ENCODE assay signal across 8 cellular contexts in genomic region chr15:57527382-57528091, GRCh38.
A peak's percentile ranks its signal among the peaks of the same experiment; 100 is the strongest.
DNase-seq lines count a peak whose midpoint lies in the region; ATAC-seq lines count a peak whose summit lies in the region.

No MANE protein-coding gene starts in this region.

- POLR2A ChIA-PET in activated CD4-positive, alpha-beta memory T cell treated with anti-CD3 and anti-CD28 coated beads for 36 hours (lab: Charles Lee) = interaction anchor here (0.9 kb wide), 1 partner anchor 186 kb away, joined by 3 read pairs; no protein-coding TSS in a partner anchor

- H3K4me1 Mint-ChIP-seq in naive B cell = peaks cover 9 to 20% (median 15%) of the 10 kb centered on the region in 3 donors
- no peaks in the 10 kb centered on the region for H3K4me1 Mint-ChIP-seq in activated CD4-positive, alpha-beta memory T cell treated with anti-CD3 and anti-CD28 coated beads for 36 hours (ENCODE audit: low read depth)

- ATAC-seq in GM21786 (IDR thresholded peaks at IDR 0.05; ENCODE audit: unreplicated experiment) (peak; percentile 87), esophagus mucosa (peak; percentile 75), naive B cell (ENCODE audit: low read depth in 2 of 2) (peak; percentile 98 to 100), HG02610 (IDR thresholded peaks at IDR 0.05; ENCODE audit: unreplicated experiment) (no peak)

- H3K4me3 ChIP-seq in SK-N-MC = no peak overlapping the region

- no peaks in the 10 kb centered on the region for H3K9me3 Mint-ChIP-seq in naive B cell
- H3K9me3 Mint-ChIP-seq in activated CD4-positive, alpha-beta memory T cell treated with anti-CD3 and anti-CD28 coated beads for 36 hours = no peaks in the 10 kb centered on the region

- CTCF ChIA-PET in activated CD4-positive, alpha-beta memory T cell treated with anti-CD3 and anti-CD28 coated beads for 36 hours (lab: Charles Lee) = interaction anchor here (0.6 to 5.6 kb wide), 25 partner anchors 9 to 1036 kb away, joined by 3 to 164 read pairs (median 4); no protein-coding TSS in a partner anchor

- H3K27ac ChIP-seq in SK-N-MC = no peak overlapping the region

- H3K9me3 ChIP-seq in SK-N-MC (ENCODE audit: low read depth, low read length) = no peaks in the 10 kb centered on the region

- peak overlapping the region in 1 of 6 donors; percentile 44 for H3K27ac Mint-ChIP-seq in naive B cell
- H3K27ac Mint-ChIP-seq in activated CD4-positive, alpha-beta memory T cell treated with anti-CD3 and anti-CD28 coated beads for 36 hours = no peak overlapping the region

- peak overlapping the region in 1 of 8 donors; percentile 6 for H3K4me3 Mint-ChIP-seq in naive B cell
- H3K4me3 Mint-ChIP-seq in activated CD4-positive, alpha-beta memory T cell treated with anti-CD3 and anti-CD28 coated beads for 36 hours = no peak overlapping the region

- intact Hi-C loops in activated CD4-positive, alpha-beta memory T cell treated with anti-CD3 and anti-CD28 coated beads for 36 hours (cut with micrococcal nuclease) = loop anchor here (1.0 to 10.0 kb wide), 2 partner anchors 187 to 1033 kb away; no protein-coding TSS in a partner anchor

- H3K9ac ChIP-seq in SK-N-MC (ENCODE audit: insufficient read length) = no peak overlapping the region

- no peaks in the 10 kb centered on the region for H3K36me3 ChIP-seq in SK-N-MC (ENCODE audit: insufficient read depth, low read length)

- H3K27me3 Mint-ChIP-seq in naive B cell = no peaks in the 10 kb centered on the region
- H3K27me3 Mint-ChIP-seq in activated CD4-positive, alpha-beta memory T cell treated with anti-CD3 and anti-CD28 coated beads for 36 hours = peaks cover 3% of the 10 kb centered on the region

- peak; percentile 70 for DNase-seq in DMS114 treated with DMSO at 0.1 percent for 48 hours (lab: John Stamatoyannopoulos, UW; ENCODE audit: unreplicated experiment)
- DNase-seq in NCI-H146 (lab: John Stamatoyannopoulos, UW) = peak; percentile 78
- peak; percentile 84 for DNase-seq in SK-N-MC (ENCODE audit: low read depth, low spot score)
- DNase-seq in naive B cell = peak; percentile 79
- no peak for DNase-seq in activated CD4-positive, alpha-beta memory T cell treated with anti-CD3 and anti-CD28 coated beads for 36 hours

- no peaks in the 10 kb centered on the region for H3K36me3 Mint-ChIP-seq in naive B cell
- H3K36me3 Mint-ChIP-seq in activated CD4-positive, alpha-beta memory T cell treated with anti-CD3 and anti-CD28 coated beads for 36 hours = no peaks in the 10 kb centered on the region
